In the genomic region with DNA sequence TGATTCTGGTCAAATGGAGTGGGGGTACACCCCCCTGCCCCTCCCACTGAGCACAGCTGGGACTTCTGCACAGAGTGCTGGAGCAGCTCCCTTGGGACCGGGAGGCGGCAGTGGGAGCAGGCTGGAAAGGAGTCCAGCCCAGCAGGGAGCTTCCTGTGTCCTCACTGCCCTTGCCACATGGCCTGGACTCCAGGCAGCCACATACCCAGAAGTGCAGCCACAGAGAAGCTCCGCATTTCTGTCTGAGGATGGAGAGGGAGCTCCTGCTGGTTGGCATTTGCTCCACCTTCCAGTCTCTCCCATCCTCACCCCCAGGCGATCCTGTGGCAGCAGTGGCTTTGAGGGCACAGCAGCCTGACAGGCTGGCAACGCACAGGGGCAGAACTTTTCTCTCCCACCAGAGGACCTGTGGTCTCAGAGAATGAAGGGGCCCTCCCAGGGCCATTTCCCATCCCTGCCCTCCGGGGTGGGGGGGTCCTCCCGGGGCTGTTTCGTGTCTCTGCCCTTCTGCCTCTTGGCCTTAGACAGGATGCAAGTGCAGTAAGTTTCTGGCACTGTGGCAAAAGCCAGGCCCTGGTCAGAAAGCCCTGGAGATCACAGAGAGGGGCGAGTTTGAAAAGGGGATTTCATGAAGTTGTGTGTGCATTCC, we compare ENCODE assay signal across 24 cellular contexts.
DNase-seq lines count a peak whose midpoint lies in the region; ATAC-seq and TF ChIP-seq lines count a peak whose summit lies in the region.
"Had no signal": no experiment of that assay in that cellular context is flagged by ENCODE, and none has a peak within 500 bp of the region (broad histone marks: within the 10 kb centered on the region; RNA-seq: fewer than 3 reads in every experiment).

No MANE protein-coding gene starts in this region.

- no peak overlapping the region for H3K4me2 ChIP-seq in smooth muscle cell

- no peaks in the 10 kb centered on the region for H3K27me3 ChIP-seq in smooth muscle cell (ENCODE audit: low read depth)
- H3K27me3 ChIP-seq in CD8-positive, alpha-beta T cell (ENCODE audit: insufficient read depth, low read length) = no peaks in the 10 kb centered on the region

- no peak overlapping the region for H3K4me3 ChIP-seq in smooth muscle cell
- H3K4me3 ChIP-seq in CD8-positive, alpha-beta T cell (ENCODE audit: low read depth, low read length) = no peak overlapping the region

- no peaks in the 10 kb centered on the region for H4K20me1 ChIP-seq in smooth muscle cell (ENCODE audit: low read depth)

- ATAC-seq in GM21447 (IDR thresholded peaks at IDR 0.05; ENCODE audit: unreplicated experiment) = no peak
- ATAC-seq in CD8-positive, alpha-beta T cell = no peak
- ATAC-seq: natural killer cell treated with Interleukin-12 subunit alpha and Interleukin-12 subunit beta and Interleukin-15 and Interleukin-18, amount 100 ng/mL, for 72 hours; T-helper 17 cell had no signal

- H3K36me3 ChIP-seq in smooth muscle cell (ENCODE audit: low read depth) = no peaks in the 10 kb centered on the region
- H3K36me3 ChIP-seq in CD8-positive, alpha-beta T cell (ENCODE audit: insufficient read depth, low read length) = no peaks in the 10 kb centered on the region

- peaks cover 34% of the 10 kb centered on the region for H3K4me1 ChIP-seq in smooth muscle cell (ENCODE audit: low read depth)
- peaks cover 18% of the 10 kb centered on the region for H3K4me1 ChIP-seq in CD8-positive, alpha-beta T cell (ENCODE audit: insufficient read depth, low read length)

- H3K9me3 Mint-ChIP-seq in CD8-positive, alpha-beta T cell = no peaks in the 10 kb centered on the region
- H3K9me3 Mint-ChIP-seq: CD8-positive, alpha-beta memory T cell; natural killer cell treated with Interleukin-12 subunit alpha and Interleukin-12 subunit beta and Interleukin-15 and Interleukin-18, amount 100 ng/mL, for 72 hours had no signal

- H2AFZ ChIP-seq in smooth muscle cell (ENCODE audit: low read depth) = no peak overlapping the region

- H3K4me1 Mint-ChIP-seq in CD8-positive, alpha-beta T cell (ENCODE audit: low read depth) = peaks cover 34% of the 10 kb centered on the region

- CTCF ChIA-PET in CD8-positive, alpha-beta T cell (lab: Charles Lee) = interaction anchor here (0.8 kb wide), 1 partner anchor 44 kb away, joined by 3 read pairs; no protein-coding TSS in a partner anchor

- peaks cover 22% of the 10 kb centered on the region for H3F3A ChIP-seq in smooth muscle cell (ENCODE audit: low read depth)

- H3K9ac ChIP-seq in smooth muscle cell (ENCODE audit: low read depth) = no peak overlapping the region

- peak overlapping the region; percentile 59 for H3K27ac ChIP-seq in smooth muscle cell (ENCODE audit: low read depth)
- H3K27ac ChIP-seq in CD8-positive, alpha-beta T cell (ENCODE audit: low read depth, low read length) = no peak overlapping the region
- H3K27ac ChIP-seq: VCaP had no signal

- H3K27me3 Mint-ChIP-seq in CD8-positive, alpha-beta T cell (ENCODE audit: low read depth) = peaks cover 6% of the 10 kb centered on the region

- no peaks in the 10 kb centered on the region for H3K36me3 Mint-ChIP-seq in CD8-positive, alpha-beta T cell
- H3K36me3 Mint-ChIP-seq: CD8-positive, alpha-beta memory T cell; natural killer cell treated with Interleukin-12 subunit alpha and Interleukin-12 subunit beta and Interleukin-15 and Interleukin-18, amount 100 ng/mL, for 72 hours had no signal

- H3K27ac Mint-ChIP-seq in CD8-positive, alpha-beta T cell = no peak overlapping the region
- H3K27ac Mint-ChIP-seq: natural killer cell treated with Interleukin-12 subunit alpha and Interleukin-12 subunit beta and Interleukin-15 and Interleukin-18, amount 100 ng/mL, for 72 hours; progenitor cell of endocrine pancreas; T-helper 17 cell had no signal

- 69% methylated on average over 9 of the region's 9 CpGs for whole genome bisulfite sequencing in smooth muscle cell (ENCODE audit: low lambda C conversion rate)

- H3K79me2 ChIP-seq in smooth muscle cell (ENCODE audit: low read depth) = no peaks in the 10 kb centered on the region

- POLR2A ChIA-PET in CD8-positive, alpha-beta T cell (lab: Charles Lee) = no interaction called here

- no peak for TF ChIP-seq CTCF in smooth muscle cell (IDR thresholded peaks at IDR 0.05; ENCODE audit: borderline replicate concordance, insufficient read depth, poor library complexity, severe bottlenecking)
- TF ChIP-seq CTCF in CD8-positive, alpha-beta T cell (IDR thresholded peaks at IDR 0.05) = no peak

- peak; percentile 53 for DNase-seq in activated effector memory CD4-positive, alpha-beta T cell treated with anti-CD3 and anti-CD28 coated beads, Interleukin-2, amount 50 U/mL, for 16 hours
- DNase-seq in activated effector memory CD4-positive, alpha-beta T cell treated with Interleukin-2 at 50 U/mL for 16 hours = no peak
- peak; percentile 87 for DNase-seq in M059J (ENCODE audit: low read depth)
- DNase-seq in fibroblast of gingiva (ENCODE audit: low read depth) = peak; percentile 20
- DNase-seq in smooth muscle cell (lab: John Stamatoyannopoulos, UW; ENCODE audit: unreplicated experiment) = no peak
- DNase-seq in activated T-cell treated with anti-CD3 and anti-CD28 coated beads, Interleukin-2, amount 50 U/mL, for 1 hour = no peak
- no peak for DNase-seq in CD8-positive, alpha-beta T cell
- DNase-seq: ACHN; activated CD4-positive, alpha-beta T cell treated with anti-CD3 and anti-CD28 coated beads, Interleukin-2, amount 50 U/mL, for 48 hours; activated naive CD4-positive, alpha-beta T cell treated with anti-CD3 and anti-CD28 coated beads, Interleukin-2, amount 50 U/mL, for 16 hours; activated T-cell treated with anti-CD3 and anti-CD28 coated beads for 4 hours; cortex of kidney; DMS79 treated with DMSO at 0.1 percent for 48 hours; hippocampal formation; KG1; mesendoderm; NCI-H1417; NCI-H526; T-helper 17 cell had no signal

- H3K4me3 Mint-ChIP-seq in CD8-positive, alpha-beta T cell = no peak overlapping the region
- H3K4me3 Mint-ChIP-seq: CD8-positive, alpha-beta memory T cell; natural killer cell treated with Interleukin-12 subunit alpha and Interleukin-12 subunit beta and Interleukin-15 and Interleukin-18, amount 100 ng/mL, for 72 hours; T-helper 17 cell had no signal

- no peaks in the 10 kb centered on the region for H3K9me3 ChIP-seq in smooth muscle cell (replicated peaks; ENCODE audit: low read depth)
- H3K9me3 ChIP-seq in CD8-positive, alpha-beta T cell (ENCODE audit: low read length) = no peaks in the 10 kb centered on the region

- intact Hi-C loops in CD8-positive, alpha-beta T cell (cut with DNase I, micrococcal nuclease) = no loop called here

Comparison
In these comparisons a context has a peak if more than half of its experiments do, and no peak if none do; other contexts are left out.
1. DNase-seq: peak in activated effector memory CD4-positive, alpha-beta T cell treated with anti-CD3 and anti-CD28 coated beads, Interleukin-2, amount 50 U/mL, for 16 hours (single experiment), M059J (single experiment) and fibroblast of gingiva (single experiment); none in activated effector memory CD4-positive, alpha-beta T cell treated with Interleukin-2 at 50 U/mL for 16 hours (single experiment), smooth muscle cell (single experiment), activated T-cell treated with anti-CD3 and anti-CD28 coated beads, Interleukin-2, amount 50 U/mL, for 1 hour (single experiment) and CD8-positive, alpha-beta T cell (0 of 7).